Comparison of ENCODE assay signal across 1 cellular context in the genomic region with DNA sequence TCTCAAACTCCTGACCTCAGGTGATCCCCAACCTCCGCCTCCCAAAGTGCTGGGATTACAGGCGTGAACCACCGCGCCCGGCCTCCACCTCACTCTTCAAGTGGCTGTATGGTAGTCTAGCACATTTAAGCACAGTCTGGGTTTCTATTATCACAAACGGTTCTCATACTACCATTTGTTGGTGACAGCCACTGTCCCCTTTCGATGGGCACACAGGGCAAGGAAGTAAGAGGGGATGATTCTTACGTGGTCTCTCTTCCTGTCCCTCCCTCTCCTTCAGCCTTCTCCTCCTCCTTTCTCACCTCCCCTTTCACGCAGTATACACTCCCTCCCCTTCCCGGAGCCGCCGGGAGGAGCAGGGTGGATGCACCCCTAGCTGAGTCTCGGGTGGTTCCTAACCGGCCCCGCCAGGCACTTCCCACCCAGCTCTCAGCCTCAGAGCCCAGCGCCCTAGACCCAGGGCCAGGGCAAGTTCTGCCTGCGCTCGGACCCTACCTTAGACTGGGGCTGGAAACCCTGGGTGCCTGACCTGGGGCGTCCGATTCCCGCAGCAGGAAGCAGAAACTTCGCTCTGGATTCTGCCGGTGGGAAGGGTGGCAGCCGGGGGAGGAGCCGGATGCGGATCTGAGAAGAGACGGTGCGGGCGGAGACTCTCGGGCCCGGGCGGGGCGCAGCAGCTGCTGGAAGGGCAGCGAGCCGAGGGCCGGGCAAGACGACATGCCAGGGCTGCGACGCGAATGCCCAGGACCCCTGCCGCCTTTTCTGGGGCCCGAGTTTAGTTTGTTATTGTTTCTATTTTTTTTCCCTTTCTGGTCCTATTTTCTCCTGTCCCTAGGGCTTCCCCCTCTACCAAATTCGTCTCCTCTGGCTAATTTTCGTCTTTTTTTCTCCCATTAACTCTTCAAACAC.
TF ChIP-seq lines count a peak whose summit lies in the region.

A gene (minus strand): TSS at position 626 of the 909 bp plus-strand sequence. CDS start 5,062 bp downstream, outside the sequence.

TF ChIP-seq in HepG2, 621 proteins besides CTCF, POLR2A, EP300 and RAD21 (continued from another document and continues in another):
- TF ChIP-seq, protein P1, sequence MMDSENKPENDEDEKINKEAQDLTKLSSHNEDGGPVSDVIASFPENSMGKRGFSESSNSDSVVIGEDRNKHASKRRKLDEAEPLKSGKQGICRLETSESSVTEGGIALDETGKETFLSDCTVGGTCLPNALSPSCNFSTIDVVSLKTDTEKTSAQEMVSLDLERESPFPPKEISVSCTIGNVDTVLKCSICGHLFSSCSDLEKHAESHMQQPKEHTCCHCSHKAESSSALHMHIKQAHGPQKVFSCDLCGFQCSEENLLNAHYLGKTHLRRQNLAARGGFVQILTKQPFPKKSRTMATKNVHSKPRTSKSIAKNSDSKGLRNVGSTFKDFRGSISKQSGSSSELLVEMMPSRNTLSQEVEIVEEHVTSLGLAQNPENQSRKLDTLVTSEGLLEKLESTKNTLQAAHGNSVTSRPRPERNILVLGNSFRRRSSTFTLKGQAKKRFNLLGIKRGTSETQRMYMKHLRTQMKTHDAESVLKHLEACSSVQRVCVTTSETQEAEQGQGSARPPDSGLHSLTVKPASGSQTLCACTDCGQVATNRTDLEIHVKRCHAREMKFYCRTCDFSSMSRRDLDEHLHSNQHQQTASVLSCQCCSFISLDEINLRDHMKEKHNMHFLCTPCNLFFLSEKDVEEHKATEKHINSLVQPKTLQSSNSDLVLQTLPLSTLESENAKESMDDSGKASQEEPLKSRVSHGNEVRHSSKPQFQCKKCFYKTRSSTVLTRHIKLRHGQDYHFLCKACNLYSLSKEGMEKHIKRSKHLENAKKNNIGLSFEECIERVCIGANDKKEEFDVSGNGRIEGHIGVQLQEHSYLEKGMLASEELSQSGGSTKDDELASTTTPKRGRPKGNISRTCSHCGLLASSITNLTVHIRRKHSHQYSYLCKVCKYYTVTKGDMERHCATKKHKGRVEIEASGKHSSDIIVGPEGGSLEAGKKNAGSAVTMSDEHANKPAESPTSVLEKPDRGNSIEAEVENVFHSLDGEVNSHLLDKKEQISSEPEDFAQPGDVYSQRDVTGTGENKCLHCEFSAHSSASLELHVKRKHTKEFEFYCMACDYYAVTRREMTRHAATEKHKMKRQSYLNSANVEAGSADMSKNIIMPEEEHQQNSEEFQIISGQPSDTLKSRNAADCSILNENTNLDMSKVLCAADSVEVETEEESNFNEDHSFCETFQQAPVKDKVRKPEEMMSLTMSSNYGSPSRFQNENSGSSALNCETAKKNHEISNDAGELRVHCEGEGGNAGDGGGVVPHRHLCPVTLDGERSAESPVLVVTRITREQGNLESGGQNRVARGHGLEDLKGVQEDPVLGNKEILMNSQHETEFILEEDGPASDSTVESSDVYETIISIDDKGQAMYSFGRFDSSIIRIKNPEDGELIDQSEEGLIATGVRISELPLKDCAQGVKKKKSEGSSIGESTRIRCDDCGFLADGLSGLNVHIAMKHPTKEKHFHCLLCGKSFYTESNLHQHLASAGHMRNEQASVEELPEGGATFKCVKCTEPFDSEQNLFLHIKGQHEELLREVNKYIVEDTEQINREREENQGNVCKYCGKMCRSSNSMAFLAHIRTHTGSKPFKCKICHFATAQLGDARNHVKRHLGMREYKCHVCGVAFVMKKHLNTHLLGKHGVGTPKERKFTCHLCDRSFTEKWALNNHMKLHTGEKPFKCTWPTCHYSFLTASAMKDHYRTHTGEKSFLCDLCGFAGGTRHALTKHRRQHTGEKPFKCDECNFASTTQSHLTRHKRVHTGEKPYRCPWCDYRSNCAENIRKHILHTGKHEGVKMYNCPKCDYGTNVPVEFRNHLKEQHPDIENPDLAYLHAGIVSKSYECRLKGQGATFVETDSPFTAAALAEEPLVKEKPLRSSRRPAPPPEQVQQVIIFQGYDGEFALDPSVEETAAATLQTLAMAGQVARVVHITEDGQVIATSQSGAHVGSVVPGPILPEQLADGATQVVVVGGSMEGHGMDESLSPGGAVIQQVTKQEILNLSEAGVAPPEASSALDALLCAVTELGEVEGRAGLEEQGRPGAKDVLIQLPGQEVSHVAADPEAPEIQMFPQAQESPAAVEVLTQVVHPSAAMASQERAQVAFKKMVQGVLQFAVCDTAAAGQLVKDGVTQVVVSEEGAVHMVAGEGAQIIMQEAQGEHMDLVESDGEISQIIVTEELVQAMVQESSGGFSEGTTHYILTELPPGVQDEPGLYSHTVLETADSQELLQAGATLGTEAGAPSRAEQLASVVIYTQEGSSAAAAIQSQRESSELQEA (CRISPR knock-in tag; IDR thresholded peaks at IDR 0.05; ENCODE audit: not compliant biosample characterization), result peak; percentile 59
- TF ChIP-seq ZBTB7A (CRISPR knock-in tag; IDR thresholded peaks at IDR 0.05) (no peak; the same call in 1 of the 2 replicates), ZNF589 (CRISPR knock-in tag; conservative IDR thresholded peaks at IDR 0.05) (no peak; the same call in 1 of the 2 replicates), ZNF878 (CRISPR knock-in tag; IDR thresholded peaks at IDR 0.05) (0 out of 2 replicates have a peak, but pooled peaks have one; percentile 37), PHB2 (IDR thresholded peaks at IDR 0.05; ENCODE audit: partially characterized antibody) (no peak), ZNF30 (CRISPR knock-in tag; IDR thresholded peaks at IDR 0.05) (0 out of 2 replicates have a peak, but pooled peaks have one; percentile 32), ZNF75D (CRISPR knock-in tag; IDR thresholded peaks at IDR 0.05; ENCODE audit: borderline replicate concordance) (no peak), NR2F6 (IDR thresholded peaks at IDR 0.05) (no peak), NR2F6 (CRISPR knock-in tag; IDR thresholded peaks at IDR 0.05) (no peak), ZNF207 (IDR thresholded peaks at IDR 0.05; ENCODE audit: borderline replicate concordance) (no peak), KAT7 (CRISPR knock-in tag; IDR thresholded peaks at IDR 0.05; ENCODE audit: borderline replicate concordance) (peak; percentile 70; the same call in 1 of the 2 replicates), KDM5B (CRISPR knock-in tag; IDR thresholded peaks at IDR 0.05; ENCODE audit: borderline replicate concordance) (peak; percentile 80; the same call in 1 of the 2 replicates), FOSL2 (CRISPR knock-in tag; IDR thresholded peaks at IDR 0.05) (no peak; the same call in 1 of the 2 replicates), ZNF777 (CRISPR knock-in tag; IDR thresholded peaks at IDR 0.05) (peak; percentile 92), RBM22 (optimal IDR thresholded peaks at IDR 0.05; ENCODE audit: low read length) (no peak), TBX3 (IDR thresholded peaks at IDR 0.05; ENCODE audit: borderline replicate concordance) (no peak), RARA (CRISPR knock-in tag; IDR thresholded peaks at IDR 0.05) (peak; percentile 18; the same call in 1 of the 2 replicates), SIX4 (CRISPR knock-in tag; IDR thresholded peaks at IDR 0.05) (no peak), NFYC (CRISPR knock-in tag; IDR thresholded peaks at IDR 0.05) (no peak), PAWR (CRISPR knock-in tag; IDR thresholded peaks at IDR 0.05; ENCODE audit: borderline replicate concordance) (0 out of 2 replicates have a peak, but pooled peaks have one; percentile 56), ZFP36L2 (CRISPR knock-in tag; IDR thresholded peaks at IDR 0.05) (no peak), MED1 (CRISPR knock-in tag; IDR thresholded peaks at IDR 0.05) (peak; percentile 72), HOXA3 (CRISPR knock-in tag; IDR thresholded peaks at IDR 0.05) (peak; percentile 61; the same call in 1 of the 2 replicates), ZNF441 (CRISPR knock-in tag; IDR thresholded peaks at IDR 0.05; ENCODE audit: borderline replicate concordance) (peak; percentile 88; the same call in 1 of the 2 replicates), TP53 (CRISPR knock-in tag; conservative IDR thresholded peaks at IDR 0.05) (0 out of 2 replicates have a peak, but pooled peaks have one; percentile 27)
- TF ChIP-seq, protein P2, sequence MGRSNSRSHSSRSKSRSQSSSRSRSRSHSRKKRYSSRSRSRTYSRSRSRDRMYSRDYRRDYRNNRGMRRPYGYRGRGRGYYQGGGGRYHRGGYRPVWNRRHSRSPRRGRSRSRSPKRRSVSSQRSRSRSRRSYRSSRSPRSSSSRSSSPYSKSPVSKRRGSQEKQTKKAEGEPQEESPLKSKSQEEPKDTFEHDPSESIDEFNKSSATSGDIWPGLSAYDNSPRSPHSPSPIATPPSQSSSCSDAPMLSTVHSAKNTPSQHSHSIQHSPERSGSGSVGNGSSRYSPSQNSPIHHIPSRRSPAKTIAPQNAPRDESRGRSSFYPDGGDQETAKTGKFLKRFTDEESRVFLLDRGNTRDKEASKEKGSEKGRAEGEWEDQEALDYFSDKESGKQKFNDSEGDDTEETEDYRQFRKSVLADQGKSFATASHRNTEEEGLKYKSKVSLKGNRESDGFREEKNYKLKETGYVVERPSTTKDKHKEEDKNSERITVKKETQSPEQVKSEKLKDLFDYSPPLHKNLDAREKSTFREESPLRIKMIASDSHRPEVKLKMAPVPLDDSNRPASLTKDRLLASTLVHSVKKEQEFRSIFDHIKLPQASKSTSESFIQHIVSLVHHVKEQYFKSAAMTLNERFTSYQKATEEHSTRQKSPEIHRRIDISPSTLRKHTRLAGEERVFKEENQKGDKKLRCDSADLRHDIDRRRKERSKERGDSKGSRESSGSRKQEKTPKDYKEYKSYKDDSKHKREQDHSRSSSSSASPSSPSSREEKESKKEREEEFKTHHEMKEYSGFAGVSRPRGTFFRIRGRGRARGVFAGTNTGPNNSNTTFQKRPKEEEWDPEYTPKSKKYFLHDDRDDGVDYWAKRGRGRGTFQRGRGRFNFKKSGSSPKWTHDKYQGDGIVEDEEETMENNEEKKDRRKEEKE (IDR thresholded peaks at IDR 0.05), result no peak
- TF ChIP-seq, protein P3, sequence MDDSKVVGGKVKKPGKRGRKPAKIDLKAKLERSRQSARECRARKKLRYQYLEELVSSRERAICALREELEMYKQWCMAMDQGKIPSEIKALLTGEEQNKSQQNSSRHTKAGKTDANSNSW (CRISPR knock-in tag; IDR thresholded peaks at IDR 0.05; ENCODE audit: borderline replicate concordance), result peak; percentile 68; the same call in 1 of the 2 replicates
- TF ChIP-seq, protein P4, sequence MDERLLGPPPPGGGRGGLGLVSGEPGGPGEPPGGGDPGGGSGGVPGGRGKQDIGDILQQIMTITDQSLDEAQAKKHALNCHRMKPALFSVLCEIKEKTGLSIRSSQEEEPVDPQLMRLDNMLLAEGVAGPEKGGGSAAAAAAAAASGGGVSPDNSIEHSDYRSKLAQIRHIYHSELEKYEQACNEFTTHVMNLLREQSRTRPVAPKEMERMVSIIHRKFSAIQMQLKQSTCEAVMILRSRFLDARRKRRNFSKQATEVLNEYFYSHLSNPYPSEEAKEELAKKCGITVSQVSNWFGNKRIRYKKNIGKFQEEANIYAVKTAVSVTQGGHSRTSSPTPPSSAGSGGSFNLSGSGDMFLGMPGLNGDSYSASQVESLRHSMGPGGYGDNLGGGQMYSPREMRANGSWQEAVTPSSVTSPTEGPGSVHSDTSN (CRISPR knock-in tag; IDR thresholded peaks at IDR 0.05), result no peak
- TF ChIP-seq, protein P5, sequence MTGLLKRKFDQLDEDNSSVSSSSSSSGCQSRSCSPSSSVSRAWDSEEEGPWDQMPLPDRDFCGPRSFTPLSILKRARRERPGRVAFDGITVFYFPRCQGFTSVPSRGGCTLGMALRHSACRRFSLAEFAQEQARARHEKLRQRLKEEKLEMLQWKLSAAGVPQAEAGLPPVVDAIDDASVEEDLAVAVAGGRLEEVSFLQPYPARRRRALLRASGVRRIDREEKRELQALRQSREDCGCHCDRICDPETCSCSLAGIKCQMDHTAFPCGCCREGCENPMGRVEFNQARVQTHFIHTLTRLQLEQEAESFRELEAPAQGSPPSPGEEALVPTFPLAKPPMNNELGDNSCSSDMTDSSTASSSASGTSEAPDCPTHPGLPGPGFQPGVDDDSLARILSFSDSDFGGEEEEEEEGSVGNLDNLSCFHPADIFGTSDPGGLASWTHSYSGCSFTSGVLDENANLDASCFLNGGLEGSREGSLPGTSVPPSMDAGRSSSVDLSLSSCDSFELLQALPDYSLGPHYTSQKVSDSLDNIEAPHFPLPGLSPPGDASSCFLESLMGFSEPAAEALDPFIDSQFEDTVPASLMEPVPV (CRISPR knock-in tag; IDR thresholded peaks at IDR 0.05), result peak; percentile 77
- TF ChIP-seq, protein P6, sequence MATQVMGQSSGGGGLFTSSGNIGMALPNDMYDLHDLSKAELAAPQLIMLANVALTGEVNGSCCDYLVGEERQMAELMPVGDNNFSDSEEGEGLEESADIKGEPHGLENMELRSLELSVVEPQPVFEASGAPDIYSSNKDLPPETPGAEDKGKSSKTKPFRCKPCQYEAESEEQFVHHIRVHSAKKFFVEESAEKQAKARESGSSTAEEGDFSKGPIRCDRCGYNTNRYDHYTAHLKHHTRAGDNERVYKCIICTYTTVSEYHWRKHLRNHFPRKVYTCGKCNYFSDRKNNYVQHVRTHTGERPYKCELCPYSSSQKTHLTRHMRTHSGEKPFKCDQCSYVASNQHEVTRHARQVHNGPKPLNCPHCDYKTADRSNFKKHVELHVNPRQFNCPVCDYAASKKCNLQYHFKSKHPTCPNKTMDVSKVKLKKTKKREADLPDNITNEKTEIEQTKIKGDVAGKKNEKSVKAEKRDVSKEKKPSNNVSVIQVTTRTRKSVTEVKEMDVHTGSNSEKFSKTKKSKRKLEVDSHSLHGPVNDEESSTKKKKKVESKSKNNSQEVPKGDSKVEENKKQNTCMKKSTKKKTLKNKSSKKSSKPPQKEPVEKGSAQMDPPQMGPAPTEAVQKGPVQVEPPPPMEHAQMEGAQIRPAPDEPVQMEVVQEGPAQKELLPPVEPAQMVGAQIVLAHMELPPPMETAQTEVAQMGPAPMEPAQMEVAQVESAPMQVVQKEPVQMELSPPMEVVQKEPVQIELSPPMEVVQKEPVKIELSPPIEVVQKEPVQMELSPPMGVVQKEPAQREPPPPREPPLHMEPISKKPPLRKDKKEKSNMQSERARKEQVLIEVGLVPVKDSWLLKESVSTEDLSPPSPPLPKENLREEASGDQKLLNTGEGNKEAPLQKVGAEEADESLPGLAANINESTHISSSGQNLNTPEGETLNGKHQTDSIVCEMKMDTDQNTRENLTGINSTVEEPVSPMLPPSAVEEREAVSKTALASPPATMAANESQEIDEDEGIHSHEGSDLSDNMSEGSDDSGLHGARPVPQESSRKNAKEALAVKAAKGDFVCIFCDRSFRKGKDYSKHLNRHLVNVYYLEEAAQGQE (IDR thresholded peaks at IDR 0.05; ENCODE audit: borderline replicate concordance in 1 of 2, low read depth in 1 of 2, low read length in 2 of 2), result peak in 1 of 2 experiments; percentile 58; a peak in 1 of 4 replicates
- TF ChIP-seq, protein P7, sequence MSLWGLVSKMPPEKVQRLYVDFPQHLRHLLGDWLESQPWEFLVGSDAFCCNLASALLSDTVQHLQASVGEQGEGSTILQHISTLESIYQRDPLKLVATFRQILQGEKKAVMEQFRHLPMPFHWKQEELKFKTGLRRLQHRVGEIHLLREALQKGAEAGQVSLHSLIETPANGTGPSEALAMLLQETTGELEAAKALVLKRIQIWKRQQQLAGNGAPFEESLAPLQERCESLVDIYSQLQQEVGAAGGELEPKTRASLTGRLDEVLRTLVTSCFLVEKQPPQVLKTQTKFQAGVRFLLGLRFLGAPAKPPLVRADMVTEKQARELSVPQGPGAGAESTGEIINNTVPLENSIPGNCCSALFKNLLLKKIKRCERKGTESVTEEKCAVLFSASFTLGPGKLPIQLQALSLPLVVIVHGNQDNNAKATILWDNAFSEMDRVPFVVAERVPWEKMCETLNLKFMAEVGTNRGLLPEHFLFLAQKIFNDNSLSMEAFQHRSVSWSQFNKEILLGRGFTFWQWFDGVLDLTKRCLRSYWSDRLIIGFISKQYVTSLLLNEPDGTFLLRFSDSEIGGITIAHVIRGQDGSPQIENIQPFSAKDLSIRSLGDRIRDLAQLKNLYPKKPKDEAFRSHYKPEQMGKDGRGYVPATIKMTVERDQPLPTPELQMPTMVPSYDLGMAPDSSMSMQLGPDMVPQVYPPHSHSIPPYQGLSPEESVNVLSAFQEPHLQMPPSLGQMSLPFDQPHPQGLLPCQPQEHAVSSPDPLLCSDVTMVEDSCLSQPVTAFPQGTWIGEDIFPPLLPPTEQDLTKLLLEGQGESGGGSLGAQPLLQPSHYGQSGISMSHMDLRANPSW (CRISPR knock-in tag; IDR thresholded peaks at IDR 0.05; ENCODE audit: borderline replicate concordance), result no peak; the same call in 1 of the 2 replicates
